Comparison of ENCODE assay signal across 1 cellular context in genomic region chr17:40111221-40112128, GRCh38.
A peak's percentile ranks its signal among the peaks of the same experiment; 100 is the strongest.
TF ChIP-seq lines count a peak whose summit lies in the region.

No MANE protein-coding gene starts in this region.

TF ChIP-seq in HepG2, 621 proteins besides CTCF, POLR2A, EP300 and RAD21 (continued from another document and continues in another):
- TF ChIP-seq, protein P1, sequence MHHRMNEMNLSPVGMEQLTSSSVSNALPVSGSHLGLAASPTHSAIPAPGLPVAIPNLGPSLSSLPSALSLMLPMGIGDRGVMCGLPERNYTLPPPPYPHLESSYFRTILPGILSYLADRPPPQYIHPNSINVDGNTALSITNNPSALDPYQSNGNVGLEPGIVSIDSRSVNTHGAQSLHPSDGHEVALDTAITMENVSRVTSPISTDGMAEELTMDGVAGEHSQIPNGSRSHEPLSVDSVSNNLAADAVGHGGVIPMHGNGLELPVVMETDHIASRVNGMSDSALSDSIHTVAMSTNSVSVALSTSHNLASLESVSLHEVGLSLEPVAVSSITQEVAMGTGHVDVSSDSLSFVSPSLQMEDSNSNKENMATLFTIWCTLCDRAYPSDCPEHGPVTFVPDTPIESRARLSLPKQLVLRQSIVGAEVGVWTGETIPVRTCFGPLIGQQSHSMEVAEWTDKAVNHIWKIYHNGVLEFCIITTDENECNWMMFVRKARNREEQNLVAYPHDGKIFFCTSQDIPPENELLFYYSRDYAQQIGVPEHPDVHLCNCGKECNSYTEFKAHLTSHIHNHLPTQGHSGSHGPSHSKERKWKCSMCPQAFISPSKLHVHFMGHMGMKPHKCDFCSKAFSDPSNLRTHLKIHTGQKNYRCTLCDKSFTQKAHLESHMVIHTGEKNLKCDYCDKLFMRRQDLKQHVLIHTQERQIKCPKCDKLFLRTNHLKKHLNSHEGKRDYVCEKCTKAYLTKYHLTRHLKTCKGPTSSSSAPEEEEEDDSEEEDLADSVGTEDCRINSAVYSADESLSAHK (CRISPR knock-in tag; IDR thresholded peaks at IDR 0.05; ENCODE audit: borderline replicate concordance): no peak
- TF ChIP-seq NR2F2 (IDR thresholded peaks at IDR 0.05; ENCODE audit: borderline replicate concordance, low read depth): 0 out of 2 replicates have a peak, but pooled peaks have one; percentile 38
- no peak for TF ChIP-seq SRSF1 (optimal IDR thresholded peaks at IDR 0.05; ENCODE audit: low read depth, low read length)
- TF ChIP-seq CC2D1A (CRISPR knock-in tag; IDR thresholded peaks at IDR 0.05): peak; percentile 91; the same call in 1 of the 2 replicates
- peak; percentile 80 for TF ChIP-seq PBX2 (CRISPR knock-in tag; IDR thresholded peaks at IDR 0.05)
- TF ChIP-seq ZNF816 (CRISPR knock-in tag; IDR thresholded peaks at IDR 0.05; ENCODE audit: borderline replicate concordance): no peak; the same call in 1 of the 2 replicates
- TF ChIP-seq ZNF563 (CRISPR knock-in tag; IDR thresholded peaks at IDR 0.05): no peak
- no peak for TF ChIP-seq ZNF10 (CRISPR knock-in tag; IDR thresholded peaks at IDR 0.05; ENCODE audit: borderline replicate concordance, low read depth)
- TF ChIP-seq ZFP36L1 (CRISPR knock-in tag; IDR thresholded peaks at IDR 0.05): no peak
- TF ChIP-seq ELF3 (CRISPR knock-in tag; IDR thresholded peaks at IDR 0.05): peak; percentile 79
- TF ChIP-seq ZNF597 (CRISPR knock-in tag; IDR thresholded peaks at IDR 0.05): no peak
- TF ChIP-seq FOXK2 (IDR thresholded peaks at IDR 0.05): peak; percentile 40; the same call in 1 of the 2 replicates
- TF ChIP-seq ZMYM4 (CRISPR knock-in tag; IDR thresholded peaks at IDR 0.05): peak; percentile 83
- peak; percentile 66 for TF ChIP-seq PCBP2 (optimal IDR thresholded peaks at IDR 0.05; ENCODE audit: low read depth, low read length, poor library complexity, severe bottlenecking)
- peak; percentile 81 for TF ChIP-seq RXRB (CRISPR knock-in tag; IDR thresholded peaks at IDR 0.05; ENCODE audit: borderline replicate concordance)
- TF ChIP-seq BCL6 (CRISPR knock-in tag; IDR thresholded peaks at IDR 0.05): peak; percentile 70
- TF ChIP-seq ZFX (CRISPR knock-in tag; IDR thresholded peaks at IDR 0.05; ENCODE audit: low read depth): peak; percentile 26; the same call in 1 of the 2 replicates
- TF ChIP-seq RXRA (CRISPR knock-in tag; IDR thresholded peaks at IDR 0.05): peak; percentile 94
- TF ChIP-seq, protein P2, sequence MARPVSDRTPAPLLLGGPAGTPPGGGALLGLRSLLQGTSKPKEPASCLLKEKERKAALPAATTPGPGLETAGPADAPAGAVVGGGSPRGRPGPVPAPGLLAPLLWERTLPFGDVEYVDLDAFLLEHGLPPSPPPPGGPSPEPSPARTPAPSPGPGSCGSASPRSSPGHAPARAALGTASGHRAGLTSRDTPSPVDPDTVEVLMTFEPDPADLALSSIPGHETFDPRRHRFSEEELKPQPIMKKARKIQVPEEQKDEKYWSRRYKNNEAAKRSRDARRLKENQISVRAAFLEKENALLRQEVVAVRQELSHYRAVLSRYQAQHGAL (CRISPR knock-in tag; IDR thresholded peaks at IDR 0.05; ENCODE audit: not compliant biosample characterization): no peak
- TF ChIP-seq MIER2 (CRISPR knock-in tag; IDR thresholded peaks at IDR 0.05): no peak
- TF ChIP-seq ZNF256 (CRISPR knock-in tag; conservative IDR thresholded peaks at IDR 0.05): no peak
- no peak; the same call in 1 of the 2 replicates for TF ChIP-seq FOXJ3 (CRISPR knock-in tag; IDR thresholded peaks at IDR 0.05; ENCODE audit: borderline replicate concordance)
- TF ChIP-seq FOXA3 (CRISPR knock-in tag; IDR thresholded peaks at IDR 0.05): peak; percentile 50
- TF ChIP-seq ZBTB33 (CRISPR knock-in tag; IDR thresholded peaks at IDR 0.05): peak; percentile 70; the same call in 1 of the 2 replicates
- TF ChIP-seq, protein P3, sequence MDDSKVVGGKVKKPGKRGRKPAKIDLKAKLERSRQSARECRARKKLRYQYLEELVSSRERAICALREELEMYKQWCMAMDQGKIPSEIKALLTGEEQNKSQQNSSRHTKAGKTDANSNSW (CRISPR knock-in tag; IDR thresholded peaks at IDR 0.05; ENCODE audit: borderline replicate concordance): 0 out of 2 replicates have a peak, but pooled peaks have one; percentile 26
- peak; percentile 65; the same call in 1 of the 2 replicates for TF ChIP-seq POGZ (CRISPR knock-in tag; IDR thresholded peaks at IDR 0.05)
- TF ChIP-seq, protein P4, sequence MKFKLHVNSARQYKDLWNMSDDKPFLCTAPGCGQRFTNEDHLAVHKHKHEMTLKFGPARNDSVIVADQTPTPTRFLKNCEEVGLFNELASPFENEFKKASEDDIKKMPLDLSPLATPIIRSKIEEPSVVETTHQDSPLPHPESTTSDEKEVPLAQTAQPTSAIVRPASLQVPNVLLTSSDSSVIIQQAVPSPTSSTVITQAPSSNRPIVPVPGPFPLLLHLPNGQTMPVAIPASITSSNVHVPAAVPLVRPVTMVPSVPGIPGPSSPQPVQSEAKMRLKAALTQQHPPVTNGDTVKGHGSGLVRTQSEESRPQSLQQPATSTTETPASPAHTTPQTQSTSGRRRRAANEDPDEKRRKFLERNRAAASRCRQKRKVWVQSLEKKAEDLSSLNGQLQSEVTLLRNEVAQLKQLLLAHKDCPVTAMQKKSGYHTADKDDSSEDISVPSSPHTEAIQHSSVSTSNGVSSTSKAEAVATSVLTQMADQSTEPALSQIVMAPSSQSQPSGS (CRISPR knock-in tag; IDR thresholded peaks at IDR 0.05): peak; percentile 73
- 0 out of 2 replicates have a peak, but pooled peaks have one; percentile 30 for TF ChIP-seq ZBTB20 (CRISPR knock-in tag; IDR thresholded peaks at IDR 0.05; ENCODE audit: borderline replicate concordance, low read depth)
- TF ChIP-seq RFXAP (CRISPR knock-in tag; IDR thresholded peaks at IDR 0.05; ENCODE audit: borderline replicate concordance): 0 out of 2 replicates have a peak, but pooled peaks have one; percentile 26
- TF ChIP-seq ZNF17 (CRISPR knock-in tag; IDR thresholded peaks at IDR 0.05): no peak
- TF ChIP-seq RFX1 (IDR thresholded peaks at IDR 0.05): no peak
- TF ChIP-seq ZNF121 (CRISPR knock-in tag; IDR thresholded peaks at IDR 0.05): no peak
- 0 out of 2 replicates have a peak, but pooled peaks have one; percentile 29 for TF ChIP-seq ZNF740 (CRISPR knock-in tag; IDR thresholded peaks at IDR 0.05)
- TF ChIP-seq, protein P5, sequence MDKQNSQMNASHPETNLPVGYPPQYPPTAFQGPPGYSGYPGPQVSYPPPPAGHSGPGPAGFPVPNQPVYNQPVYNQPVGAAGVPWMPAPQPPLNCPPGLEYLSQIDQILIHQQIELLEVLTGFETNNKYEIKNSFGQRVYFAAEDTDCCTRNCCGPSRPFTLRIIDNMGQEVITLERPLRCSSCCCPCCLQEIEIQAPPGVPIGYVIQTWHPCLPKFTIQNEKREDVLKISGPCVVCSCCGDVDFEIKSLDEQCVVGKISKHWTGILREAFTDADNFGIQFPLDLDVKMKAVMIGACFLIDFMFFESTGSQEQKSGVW (CRISPR knock-in tag; IDR thresholded peaks at IDR 0.05; ENCODE audit: borderline replicate concordance): no peak
- peak; percentile 76; the same call in 1 of the 2 replicates for TF ChIP-seq ZBTB25 (CRISPR knock-in tag; IDR thresholded peaks at IDR 0.05)
- peak; percentile 57; the same call in 1 of the 2 replicates for TF ChIP-seq SMAD3 (CRISPR knock-in tag; IDR thresholded peaks at IDR 0.05)
- TF ChIP-seq CHCHD3 (CRISPR knock-in tag; IDR thresholded peaks at IDR 0.05): 0 out of 2 replicates have a peak, but pooled peaks have one; percentile 58
- TF ChIP-seq, protein P6, sequence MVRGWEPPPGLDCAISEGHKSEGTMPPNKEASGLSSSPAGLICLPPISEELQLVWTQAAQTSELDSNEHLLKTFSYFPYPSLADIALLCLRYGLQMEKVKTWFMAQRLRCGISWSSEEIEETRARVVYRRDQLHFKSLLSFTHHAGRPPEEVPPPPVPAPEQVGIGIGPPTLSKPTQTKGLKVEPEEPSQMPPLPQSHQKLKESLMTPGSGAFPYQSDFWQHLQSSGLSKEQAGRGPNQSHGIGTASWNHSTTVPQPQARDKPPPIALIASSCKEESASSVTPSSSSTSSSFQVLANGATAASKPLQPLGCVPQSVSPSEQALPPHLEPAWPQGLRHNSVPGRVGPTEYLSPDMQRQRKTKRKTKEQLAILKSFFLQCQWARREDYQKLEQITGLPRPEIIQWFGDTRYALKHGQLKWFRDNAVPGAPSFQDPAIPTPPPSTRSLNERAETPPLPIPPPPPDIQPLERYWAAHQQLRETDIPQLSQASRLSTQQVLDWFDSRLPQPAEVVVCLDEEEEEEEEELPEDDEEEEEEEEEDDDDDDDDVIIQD (CRISPR knock-in tag; IDR thresholded peaks at IDR 0.05; ENCODE audit: low read depth): peak; percentile 35
- peak; percentile 53 for TF ChIP-seq PHF8 (CRISPR knock-in tag; IDR thresholded peaks at IDR 0.05)
- TF ChIP-seq ARNT2 (CRISPR knock-in tag; IDR thresholded peaks at IDR 0.05; ENCODE audit: low read depth): peak; percentile 63; the same call in 1 of the 2 replicates
- TF ChIP-seq ZNF678 (CRISPR knock-in tag; IDR thresholded peaks at IDR 0.05): no peak
- no peak for TF ChIP-seq RAD51 (IDR thresholded peaks at IDR 0.05; ENCODE audit: borderline replicate concordance)
- TF ChIP-seq JUN (CRISPR knock-in tag; IDR thresholded peaks at IDR 0.05): 0 out of 2 replicates have a peak, but pooled peaks have one; percentile 14
- no peak; the same call in 1 of the 2 replicates for TF ChIP-seq ZNF792 (CRISPR knock-in tag; IDR thresholded peaks at IDR 0.05)
- TF ChIP-seq TP53 (CRISPR knock-in tag; conservative IDR thresholded peaks at IDR 0.05): no peak
- TF ChIP-seq POGK (CRISPR knock-in tag; conservative IDR thresholded peaks at IDR 0.05): 0 out of 2 replicates have a peak, but pooled peaks have one; percentile 60
- peak; percentile 67 for TF ChIP-seq KLF6 (CRISPR knock-in tag; IDR thresholded peaks at IDR 0.05)
